Comparison of ENCODE assay signal across 8 cellular contexts in the genomic region with DNA sequence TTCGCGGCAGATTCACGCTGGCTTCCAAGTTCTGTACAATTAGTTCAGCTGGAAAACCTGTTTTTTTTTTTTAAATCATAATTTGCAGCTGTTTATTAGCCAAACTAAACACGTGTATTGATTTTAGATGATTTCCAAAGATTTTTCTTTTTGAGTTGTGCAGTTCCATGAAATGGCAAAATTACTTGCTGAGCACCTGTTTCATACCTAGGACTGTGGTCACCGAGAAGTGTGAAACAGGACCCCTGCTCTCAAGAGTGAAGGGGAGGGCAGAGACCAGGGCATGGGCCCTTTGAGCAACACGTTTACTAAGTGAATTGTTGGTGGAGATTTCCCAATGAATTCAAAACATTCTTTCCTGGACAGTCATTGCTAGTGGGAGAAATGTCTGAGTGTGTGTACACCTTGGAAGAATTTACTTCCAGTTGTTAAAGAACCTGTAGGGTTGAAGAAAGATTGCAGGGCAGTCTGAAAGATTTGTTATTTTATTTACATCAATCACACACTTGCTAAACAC. TPM values are rescaled to one million over a fixed set of nuclear protein-coding genes. Genes with fewer than 3 reads are reported as not detected.
DNase-seq lines count a peak whose midpoint lies in the region; ATAC-seq and TF ChIP-seq lines count a peak whose summit lies in the region.

No MANE protein-coding gene starts in this region.

- H3K9me3 ChIP-seq in HAP-1 = no peaks in the 10 kb centered on the region

- no peak; the same call in 1 of the 2 replicates for ATAC-seq in WTC11
- ATAC-seq in sciatic nerve = peak; percentile 3
- no peak for ATAC-seq in GM19395 (IDR thresholded peaks at IDR 0.05; ENCODE audit: unreplicated experiment)

- H3K27ac Mint-ChIP-seq in WTC11 = peak overlapping the region; percentile 39; the same call in 1 of the 2 replicates

- H3K27me3 Mint-ChIP-seq in WTC11 (ENCODE audit: low read depth) = peaks cover 18% of the 10 kb centered on the region

- DNase-seq in ACHN (peak; percentile 73), HAP-1 (ENCODE audit: low spot score in 2 of 2) (peak in 1 of 2 experiments; percentile 26), WTC11 (ENCODE audit: low spot score) (no peak), globus pallidus (ENCODE audit: low spot score) (peak; percentile 10), sciatic nerve (ENCODE audit: low spot score) (no peak), KBM-7 (no peak), middle frontal gyrus (ENCODE audit: extremely low spot score, low spot score) (no peak)

- H3K27me3 ChIP-seq in HAP-1 (ENCODE audit: low read depth) = no peaks in the 10 kb centered on the region

- peak overlapping the region; percentile 75 for H3K4me3 ChIP-seq in HAP-1

- H3K9me3 Mint-ChIP-seq in WTC11 = peaks cover 4% of the 10 kb centered on the region; the same call in 1 of the 2 replicates

- CTCF ChIA-PET in WTC11 (lab: Charles Lee) = interaction anchor here (1.3 to 1.7 kb wide), 2 partner anchors 75 to 142 kb away, joined by 3 to 4 read pairs; no protein-coding TSS in a partner anchor

- peaks cover 36% of the 10 kb centered on the region for H3K4me1 Mint-ChIP-seq in WTC11

- peak overlapping the region; percentile 82 for H3K4me3 Mint-ChIP-seq in WTC11

- H3K36me3 Mint-ChIP-seq in WTC11 = no peaks in the 10 kb centered on the region

- POLR2A ChIA-PET in WTC11 (lab: Charles Lee) = interaction anchor here (2.0 kb wide), 1 partner anchor 71 kb away, joined by 7 read pairs; a partner anchor contains a TSS

- H3K36me3 ChIP-seq in HAP-1 (replicated peaks) = no peaks in the 10 kb centered on the region

- TF ChIP-seq CTCF in WTC11 (IDR thresholded peaks at IDR 0.05) = no peak

- peaks cover 15% of the 10 kb centered on the region for H3K4me1 ChIP-seq in HAP-1

- in situ Hi-C loops in ACHN (cut with HindIII; ENCODE audit: low pct_ligation_motif_present, low pct_unique_long_range_greater_than_20kb, low sequenced_read_pairs) (no loop called here), HAP-1 (cut with MboI; ENCODE audit: low sequenced_read_pairs) (no loop called here), KBM-7 (cut with MboI; ENCODE audit: low pct_unique_long_range_greater_than_20kb, low sequenced_read_pairs) (no loop called here)

- intact Hi-C loops in sciatic nerve (cut with DNase I) = no loop called here

TF ChIP-seq in WTC11, 78 proteins besides CTCF, POLR2A, EP300 and RAD21:
- TF ChIP-seq, protein P1, sequence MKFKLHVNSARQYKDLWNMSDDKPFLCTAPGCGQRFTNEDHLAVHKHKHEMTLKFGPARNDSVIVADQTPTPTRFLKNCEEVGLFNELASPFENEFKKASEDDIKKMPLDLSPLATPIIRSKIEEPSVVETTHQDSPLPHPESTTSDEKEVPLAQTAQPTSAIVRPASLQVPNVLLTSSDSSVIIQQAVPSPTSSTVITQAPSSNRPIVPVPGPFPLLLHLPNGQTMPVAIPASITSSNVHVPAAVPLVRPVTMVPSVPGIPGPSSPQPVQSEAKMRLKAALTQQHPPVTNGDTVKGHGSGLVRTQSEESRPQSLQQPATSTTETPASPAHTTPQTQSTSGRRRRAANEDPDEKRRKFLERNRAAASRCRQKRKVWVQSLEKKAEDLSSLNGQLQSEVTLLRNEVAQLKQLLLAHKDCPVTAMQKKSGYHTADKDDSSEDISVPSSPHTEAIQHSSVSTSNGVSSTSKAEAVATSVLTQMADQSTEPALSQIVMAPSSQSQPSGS (CRISPR knock-in tag; IDR thresholded peaks at IDR 0.05; ENCODE audit: borderline replicate concordance, low read depth) = no peak

RNA-seq across cellular contexts. Expression of a gene that starts 0.7 kb away (rescaled TPM):
- 14.0 to 15.8 TPM (median 15.5 TPM) in 3 replicates for total RNA-seq in WTC11 (2021)
- 38.2 TPM for total RNA-seq in sciatic nerve

Comparison
In these comparisons a context has a peak if more than half of its experiments do, and no peak if none do; other contexts are left out.
1. DNase-seq: peak in ACHN (single experiment) and globus pallidus (single experiment); none in WTC11 (single experiment), sciatic nerve (single experiment), KBM-7 (single experiment) and middle frontal gyrus (single experiment).